In the genomic region with DNA sequence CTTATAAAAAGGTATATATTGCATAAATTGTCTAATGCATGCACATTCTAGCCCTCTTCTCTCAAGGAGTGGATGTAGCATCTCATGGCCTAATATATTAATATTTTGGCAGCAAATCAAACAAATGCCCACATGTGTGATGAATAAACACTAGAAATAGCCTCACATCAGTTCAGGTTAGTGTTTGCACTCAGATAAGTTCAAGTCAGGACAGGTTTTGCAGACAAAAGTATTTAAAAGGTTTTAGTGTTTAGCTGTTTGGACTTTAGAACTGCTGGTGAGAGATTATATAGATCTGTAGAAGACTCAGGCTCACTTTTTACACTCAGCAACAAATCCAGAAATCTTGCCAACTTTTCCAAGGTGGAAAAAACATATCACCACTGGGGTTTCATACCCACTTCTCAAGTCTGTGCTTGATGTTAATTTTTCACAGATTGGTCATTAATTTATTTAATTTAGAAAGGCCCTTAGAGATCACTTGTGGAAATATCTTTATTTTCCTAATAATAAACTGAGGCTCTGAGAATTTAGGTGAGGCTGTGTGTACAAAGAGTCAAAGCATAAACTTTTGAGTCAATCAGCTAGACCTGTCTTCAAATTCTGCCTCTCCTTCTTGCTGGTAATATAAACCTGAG, we compare ENCODE assay signal across 1 cellular context.
TF ChIP-seq lines count a peak whose summit lies in the region.

No MANE protein-coding gene starts in this region.

TF ChIP-seq in HepG2, 621 proteins besides CTCF, POLR2A, EP300 and RAD21 (continued from another document):
- TF ChIP-seq DDIT3 (CRISPR knock-in tag; IDR thresholded peaks at IDR 0.05) (no peak), FOXA1 (IDR thresholded peaks at IDR 0.05) (no peak), FOXA1 (CRISPR knock-in tag; IDR thresholded peaks at IDR 0.05) (peak; percentile 57), KLF9 (CRISPR knock-in tag; IDR thresholded peaks at IDR 0.05; ENCODE audit: low read depth) (0 out of 2 replicates have a peak, but pooled peaks have one; percentile 61), PAXIP1 (CRISPR knock-in tag; conservative IDR thresholded peaks at IDR 0.05) (peak; percentile 95), ZNF841 (CRISPR knock-in tag; IDR thresholded peaks at IDR 0.05; ENCODE audit: borderline replicate concordance) (no peak), ZSCAN30 (CRISPR knock-in tag; IDR thresholded peaks at IDR 0.05) (no peak), MTF1 (CRISPR knock-in tag; IDR thresholded peaks at IDR 0.05) (no peak), TAF15 (IDR thresholded peaks at IDR 0.05; ENCODE audit: low read depth, low read length, poor library complexity, severe bottlenecking) (no peak), ZNF124 (CRISPR knock-in tag; IDR thresholded peaks at IDR 0.05) (no peak), ZNF547 (CRISPR knock-in tag; IDR thresholded peaks at IDR 0.05) (no peak), TGIF2 (CRISPR knock-in tag; IDR thresholded peaks at IDR 0.05) (no peak), RXRB (CRISPR knock-in tag; IDR thresholded peaks at IDR 0.05; ENCODE audit: borderline replicate concordance) (peak; percentile 96), POLR2G (IDR thresholded peaks at IDR 0.05; ENCODE audit: low read depth, low read length) (no peak), MYNN (CRISPR knock-in tag; IDR thresholded peaks at IDR 0.05; ENCODE audit: low read depth) (no peak), FOXA3 (CRISPR knock-in tag; IDR thresholded peaks at IDR 0.05) (peak; percentile 58), NFKB2 (CRISPR knock-in tag; IDR thresholded peaks at IDR 0.05; ENCODE audit: borderline replicate concordance) (no peak), ZBTB37 (CRISPR knock-in tag; IDR thresholded peaks at IDR 0.05) (peak; percentile 19; the same call in 1 of the 2 replicates), CREB1 (IDR thresholded peaks at IDR 0.05) (no peak), CREB1 (CRISPR knock-in tag; IDR thresholded peaks at IDR 0.05) (peak; percentile 54; the same call in 1 of the 2 replicates), KDM3A (CRISPR knock-in tag; IDR thresholded peaks at IDR 0.05; ENCODE audit: low read depth) (0 out of 2 replicates have a peak, but pooled peaks have one; percentile 50), FOXO1 (CRISPR knock-in tag; IDR thresholded peaks at IDR 0.05) (peak; percentile 27; the same call in 1 of the 2 replicates), ZFP62 (CRISPR knock-in tag; IDR thresholded peaks at IDR 0.05) (no peak), SMARCE1 (IDR thresholded peaks at IDR 0.05; ENCODE audit: borderline replicate concordance) (no peak), ATF1 (CRISPR knock-in tag; IDR thresholded peaks at IDR 0.05) (0 out of 2 replicates have a peak, but pooled peaks have one; percentile 14), ZMYM4 (CRISPR knock-in tag; IDR thresholded peaks at IDR 0.05) (peak; percentile 66), ASH2L (IDR thresholded peaks at IDR 0.05; ENCODE audit: insufficient read length, low read depth, low read length) (peak; percentile 92), CREM (IDR thresholded peaks at IDR 0.05) (peak; percentile 50; the same call in 1 of the 2 replicates), CREM (CRISPR knock-in tag; IDR thresholded peaks at IDR 0.05) (no peak), RXRA (CRISPR knock-in tag; IDR thresholded peaks at IDR 0.05) (no peak; the same call in 1 of the 2 replicates), HNF4A (CRISPR knock-in tag; IDR thresholded peaks at IDR 0.05) (peak; percentile 91), ZNF557 (CRISPR knock-in tag; IDR thresholded peaks at IDR 0.05) (0 out of 2 replicates have a peak, but pooled peaks have one; percentile 26), ZNF576 (CRISPR knock-in tag; IDR thresholded peaks at IDR 0.05) (no peak)
- TF ChIP-seq, protein P1, sequence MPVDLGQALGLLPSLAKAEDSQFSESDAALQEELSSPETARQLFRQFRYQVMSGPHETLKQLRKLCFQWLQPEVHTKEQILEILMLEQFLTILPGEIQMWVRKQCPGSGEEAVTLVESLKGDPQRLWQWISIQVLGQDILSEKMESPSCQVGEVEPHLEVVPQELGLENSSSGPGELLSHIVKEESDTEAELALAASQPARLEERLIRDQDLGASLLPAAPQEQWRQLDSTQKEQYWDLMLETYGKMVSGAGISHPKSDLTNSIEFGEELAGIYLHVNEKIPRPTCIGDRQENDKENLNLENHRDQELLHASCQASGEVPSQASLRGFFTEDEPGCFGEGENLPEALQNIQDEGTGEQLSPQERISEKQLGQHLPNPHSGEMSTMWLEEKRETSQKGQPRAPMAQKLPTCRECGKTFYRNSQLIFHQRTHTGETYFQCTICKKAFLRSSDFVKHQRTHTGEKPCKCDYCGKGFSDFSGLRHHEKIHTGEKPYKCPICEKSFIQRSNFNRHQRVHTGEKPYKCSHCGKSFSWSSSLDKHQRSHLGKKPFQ (CRISPR knock-in tag; IDR thresholded peaks at IDR 0.05; ENCODE audit: insufficient replicate concordance), result no peak
- TF ChIP-seq, protein P2, sequence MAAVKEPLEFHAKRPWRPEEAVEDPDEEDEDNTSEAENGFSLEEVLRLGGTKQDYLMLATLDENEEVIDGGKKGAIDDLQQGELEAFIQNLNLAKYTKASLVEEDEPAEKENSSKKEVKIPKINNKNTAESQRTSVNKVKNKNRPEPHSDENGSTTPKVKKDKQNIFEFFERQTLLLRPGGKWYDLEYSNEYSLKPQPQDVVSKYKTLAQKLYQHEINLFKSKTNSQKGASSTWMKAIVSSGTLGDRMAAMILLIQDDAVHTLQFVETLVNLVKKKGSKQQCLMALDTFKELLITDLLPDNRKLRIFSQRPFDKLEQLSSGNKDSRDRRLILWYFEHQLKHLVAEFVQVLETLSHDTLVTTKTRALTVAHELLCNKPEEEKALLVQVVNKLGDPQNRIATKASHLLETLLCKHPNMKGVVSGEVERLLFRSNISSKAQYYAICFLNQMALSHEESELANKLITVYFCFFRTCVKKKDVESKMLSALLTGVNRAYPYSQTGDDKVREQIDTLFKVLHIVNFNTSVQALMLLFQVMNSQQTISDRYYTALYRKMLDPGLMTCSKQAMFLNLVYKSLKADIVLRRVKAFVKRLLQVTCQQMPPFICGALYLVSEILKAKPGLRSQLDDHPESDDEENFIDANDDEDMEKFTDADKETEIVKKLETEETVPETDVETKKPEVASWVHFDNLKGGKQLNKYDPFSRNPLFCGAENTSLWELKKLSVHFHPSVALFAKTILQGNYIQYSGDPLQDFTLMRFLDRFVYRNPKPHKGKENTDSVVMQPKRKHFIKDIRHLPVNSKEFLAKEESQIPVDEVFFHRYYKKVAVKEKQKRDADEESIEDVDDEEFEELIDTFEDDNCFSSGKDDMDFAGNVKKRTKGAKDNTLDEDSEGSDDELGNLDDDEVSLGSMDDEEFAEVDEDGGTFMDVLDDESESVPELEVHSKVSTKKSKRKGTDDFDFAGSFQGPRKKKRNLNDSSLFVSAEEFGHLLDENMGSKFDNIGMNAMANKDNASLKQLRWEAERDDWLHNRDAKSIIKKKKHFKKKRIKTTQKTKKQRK (IDR thresholded peaks at IDR 0.05; ENCODE audit: low read length), result no peak
TF ChIP-seq in HepG2: peak in this region for 75.
